Comparison of ENCODE assay signal across 29 cellular contexts in the genomic region with DNA sequence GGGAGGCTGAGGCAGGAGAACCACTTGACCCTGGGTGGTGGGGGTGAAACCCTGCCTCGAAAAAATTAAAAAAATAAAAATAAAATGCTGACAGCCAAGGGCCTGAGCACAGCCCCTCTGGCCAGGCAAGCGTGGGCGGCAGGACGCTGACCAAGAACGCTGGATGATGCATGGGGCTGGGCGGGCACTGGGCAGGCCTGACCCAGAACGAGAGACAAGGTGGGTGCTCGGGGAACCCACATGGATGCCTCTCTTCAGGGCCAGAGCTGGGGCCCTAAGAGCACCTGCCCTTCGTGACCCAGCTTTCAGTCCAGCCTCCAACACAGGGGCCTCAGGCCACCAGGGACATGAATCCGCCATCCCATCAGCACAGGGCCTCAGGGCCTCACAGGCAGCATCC. TPM values are rescaled to one million over a fixed set of nuclear protein-coding genes. Genes with fewer than 3 reads are reported as not detected.
"Had no signal": no experiment of that assay in that cellular context is flagged by ENCODE, and none has a peak within 500 bp of the region (broad histone marks: within the 10 kb centered on the region; RNA-seq: fewer than 3 reads in every experiment).

No MANE protein-coding gene starts in this region.

- H3K9ac ChIP-seq: KMS-11 had no signal

- H3K27ac Mint-ChIP-seq: activated CD4-positive, alpha-beta memory T cell treated with anti-CD3 and anti-CD28 coated beads, Interleukin-2, amount 10 ng/mL, durations not matched to agents 7 days and 5 days; activated CD8-positive, alpha-beta memory T cell treated with anti-CD3 and anti-CD28 coated beads, Interleukin-2, amount 10 ng/mL, durations not matched to agents 7 days and 5 days; activated naive CD4-positive, alpha-beta T cell treated with anti-CD3 and anti-CD28 coated beads, Interleukin-2, amount 50 U/mL, for 24 hours; activated naive CD8-positive, alpha-beta T cell treated with anti-CD3 and anti-CD28 coated beads, Interleukin-2, amount 10 ng/mL, durations not matched to agents 7 days and 5 days had no signal

- DNase-seq: activated CD4-positive, alpha-beta memory T cell treated with anti-CD3 and anti-CD28 coated beads, Interleukin-2, amount 10 ng/mL, durations not matched to agents 7 days and 5 days; activated CD4-positive, alpha-beta T cell treated with anti-CD3 and anti-CD28 coated beads for 1 hour; activated CD4-positive, alpha-beta T cell treated with anti-CD3 and anti-CD28 coated beads for 48 hours; activated CD4-positive, CD25-positive, alpha-beta regulatory T cell; activated CD8-positive, alpha-beta memory T cell treated with anti-CD3 and anti-CD28 coated beads for 24 hours; activated CD8-positive, alpha-beta memory T cell treated with anti-CD3 and anti-CD28 coated beads, Interleukin-2, amount 10 ng/mL, durations not matched to agents 7 days and 5 days; activated CD8-positive, alpha-beta memory T cell treated with anti-CD3 and anti-CD28 coated beads, Interleukin-2, amount 50 U/mL, for 48 hours; activated effector memory CD4-positive, alpha-beta T cell treated with Interleukin-2 at 50 U/mL for 16 hours; activated naive CD8-positive, alpha-beta T cell treated with anti-CD3 and anti-CD28 coated beads, Interleukin-2, amount 10 ng/mL, durations not matched to agents 7 days and 5 days; activated T-cell treated with anti-CD3 and anti-CD28 coated beads, Interleukin-2, amount 50 U/mL, for 48 hours; amygdala; NCI-H1105; NCI-H1417 treated with DMSO at 0.1 percent for 48 hours; NCI-H187 treated with DMSO at 0.1 percent for 48 hours; NCI-H2081 treated with DMSO at 0.1 percent for 48 hours; NCI-H226; NCI-H446 treated with DMSO at 0.1 percent for 48 hours; NCI-H524; SW 1271; T-helper 1 cell; T-helper 2 cell; T-helper 9 cell; WERI-Rb-1 had no signal

- H3K4me2 ChIP-seq: KMS-11 had no signal

- H3K4me3 Mint-ChIP-seq: activated CD4-positive, alpha-beta memory T cell treated with anti-CD3 and anti-CD28 coated beads, Interleukin-2, amount 10 ng/mL, durations not matched to agents 7 days and 5 days; activated CD8-positive, alpha-beta memory T cell treated with anti-CD3 and anti-CD28 coated beads, Interleukin-2, amount 10 ng/mL, durations not matched to agents 7 days and 5 days; activated naive CD4-positive, alpha-beta T cell treated with anti-CD3 and anti-CD28 coated beads, Interleukin-2, amount 50 U/mL, for 24 hours; activated naive CD8-positive, alpha-beta T cell treated with anti-CD3 and anti-CD28 coated beads, Interleukin-2, amount 10 ng/mL, durations not matched to agents 7 days and 5 days had no signal

- H3K27me3 ChIP-seq: ascending aorta, cardiac muscle cell had no signal

- H3K36me3 ChIP-seq: ascending aorta, cardiac muscle cell, WERI-Rb-1 had no signal

- ATAC-seq: activated CD8-positive, alpha-beta memory T cell treated with anti-CD3 and anti-CD28 coated beads, Interleukin-2, amount 10 ng/mL, durations not matched to agents 7 days and 5 days had no signal

- H3K27ac ChIP-seq: ascending aorta, cardiac muscle cell, KMS-11, WERI-Rb-1 had no signal

- H3K9me3 Mint-ChIP-seq: activated naive CD4-positive, alpha-beta T cell treated with anti-CD3 and anti-CD28 coated beads, Interleukin-2, amount 50 U/mL, for 24 hours had no signal

- H3K4me1 ChIP-seq: ascending aorta had no signal

- H3K9me3 ChIP-seq: ascending aorta had no signal

- H3K4me3 ChIP-seq: ascending aorta, cardiac muscle cell had no signal

- H3K4me1 Mint-ChIP-seq: activated CD4-positive, alpha-beta memory T cell treated with anti-CD3 and anti-CD28 coated beads, Interleukin-2, amount 10 ng/mL, durations not matched to agents 7 days and 5 days; activated CD8-positive, alpha-beta memory T cell treated with anti-CD3 and anti-CD28 coated beads, Interleukin-2, amount 10 ng/mL, durations not matched to agents 7 days and 5 days had no signal

- H3K36me3 Mint-ChIP-seq: activated CD8-positive, alpha-beta memory T cell treated with anti-CD3 and anti-CD28 coated beads, Interleukin-2, amount 10 ng/mL, durations not matched to agents 7 days and 5 days; activated naive CD4-positive, alpha-beta T cell treated with anti-CD3 and anti-CD28 coated beads, Interleukin-2, amount 50 U/mL, for 24 hours; activated naive CD8-positive, alpha-beta T cell treated with anti-CD3 and anti-CD28 coated beads, Interleukin-2, amount 10 ng/mL, durations not matched to agents 7 days and 5 days had no signal

RNA-seq across cellular contexts. Expression of a gene that starts 11.3 kb away (rescaled TPM):
- total RNA-seq: activated CD4-positive, alpha-beta memory T cell treated with anti-CD3 and anti-CD28 coated beads, Interleukin-2, amount 10 ng/mL, durations not matched to agents 7 days and 5 days; activated CD8-positive, alpha-beta memory T cell treated with anti-CD3 and anti-CD28 coated beads, Interleukin-2, amount 10 ng/mL, durations not matched to agents 7 days and 5 days; activated naive CD8-positive, alpha-beta T cell treated with anti-CD3 and anti-CD28 coated beads, Interleukin-2, amount 10 ng/mL, durations not matched to agents 7 days and 5 days; ascending aorta; M059J; RPMI7951 had no signal
